Comparison of ENCODE assay signal across 8 cellular contexts in genomic region chr16:2023098-2023925, GRCh38. TPM values are rescaled to one million over a fixed set of nuclear protein-coding genes. Genes with fewer than 3 reads are reported as not detected.
A peak's percentile ranks its signal among the peaks of the same experiment; 100 is the strongest.
DNase-seq lines count a peak whose midpoint lies in the region; ATAC-seq, FAIRE-seq and TF ChIP-seq lines count a peak whose summit lies in the region.

No MANE protein-coding gene starts in this region.

- H2AFZ ChIP-seq in neuron (ENCODE audit: low read depth, low read length) = peak overlapping the region; percentile 82

- H3K27ac Mint-ChIP-seq in Caco-2 (ENCODE audit: unreplicated experiment) = no peak overlapping the region

- H3K9me3 ChIP-seq in Caco-2 = no peaks in the 10 kb centered on the region
- peaks cover 3% of the 10 kb centered on the region for H3K9me3 ChIP-seq in neuron (ENCODE audit: low read length)

- no peak for FAIRE-seq in frontal cortex (lab: Jason Lieb, UNC)

- DNase-seq in Caco-2 = peak; percentile 85 to 93
- peak; percentile 76 for DNase-seq in KG1 (lab: John Stamatoyannopoulos, UW)
- DNase-seq in SHP77 (lab: John Stamatoyannopoulos, UW) = peak; percentile 70 to 77
- DNase-seq in activated gamma-delta T cell treated with Interleukin-2 at 50 U/mL for 16 hours = peak; percentile 97
- peak; percentile 97 to 99 for DNase-seq in frontal cortex (ENCODE audit: low spot score in 2 of 2)
- peak; percentile 69 for DNase-seq in stromal cell of bone marrow (ENCODE audit: low read depth)

- H3K4me1 ChIP-seq in Caco-2 (peaks cover 17% of the 10 kb centered on the region), neuron (ENCODE audit: insufficient read depth, low read length) (peaks cover 26% of the 10 kb centered on the region)

- H3K27me3 ChIP-seq in Caco-2 (replicated peaks; ENCODE audit: control insufficient read depth, insufficient read depth, low read length) = no peaks in the 10 kb centered on the region
- H3K27me3 ChIP-seq in neuron (ENCODE audit: insufficient read depth, low read length) = peaks cover 54% of the 10 kb centered on the region

- ATAC-seq in GM21360 (IDR thresholded peaks at IDR 0.05; ENCODE audit: unreplicated experiment) = peak; percentile 62

- POLR2A ChIA-PET in Caco-2 (lab: Charles Lee) = interaction anchor here (0.6 kb wide), 1 partner anchor 132 kb away, joined by 4 read pairs; the partner anchor contains the start of gene TRAF7

- no peaks in the 10 kb centered on the region for H3K27me3 Mint-ChIP-seq in Caco-2 (ENCODE audit: insufficient read depth, unreplicated experiment)

- no peaks in the 10 kb centered on the region for H3K9me3 Mint-ChIP-seq in Caco-2 (ENCODE audit: unreplicated experiment)

- H3K4me3 ChIP-seq in Caco-2 (ENCODE audit: low read depth, low read length) = peak overlapping the region; percentile 25
- H3K4me3 ChIP-seq in neuron (ENCODE audit: low read length) = peak overlapping the region; percentile 37

- H3K36me3 Mint-ChIP-seq in Caco-2 (ENCODE audit: insufficient read depth, unreplicated experiment) = no peaks in the 10 kb centered on the region

- CTCF ChIA-PET in Caco-2 (lab: Charles Lee) = interaction anchor here (0.5 to 2.8 kb wide), 7 partner anchors 24 to 659 kb away, joined by 3 to 14 read pairs (median 5); partner anchors contain the start of genes NTHL1 and TSC2

- BruUV-seq in Caco-2 (replicated peaks; lab: Mats Ljungman, UMichigan) = no TSS peak

- intact Hi-C loops in Caco-2 (cut with micrococcal nuclease; ENCODE audit: unreplicated experiment) = loop anchor here (1.0 to 2.0 kb wide), 3 partner anchors 23 to 68 kb away; partner anchors contain the start of genes NTHL1 and TSC2

- peak overlapping the region; percentile 74 for H3K4me3 Mint-ChIP-seq in Caco-2 (ENCODE audit: unreplicated experiment)

- H3K36me3 ChIP-seq in Caco-2 (ENCODE audit: control insufficient read depth, insufficient read depth, low read length) (no peaks in the 10 kb centered on the region), neuron (ENCODE audit: insufficient read depth, low read length) (no peaks in the 10 kb centered on the region)

- peak; percentile 90 to 95 for TF ChIP-seq CTCF in Caco-2 (IDR thresholded peaks at IDR 0.05; ENCODE audit: insufficient read depth in 1 of 2, low read depth in 1 of 2, low read length in 1 of 2, severe bottlenecking in 1 of 2, unreplicated experiment in 1 of 2)

- peaks cover 18% of the 10 kb centered on the region for H3K4me1 Mint-ChIP-seq in Caco-2 (ENCODE audit: low read depth, unreplicated experiment)

RNA-seq across cellular contexts. Expression of gene NHERF2, which starts 3.4 kb away (rescaled TPM):
- total RNA-seq in Caco-2 (2022) = 21.8 and 26.6 TPM in 2 replicates
- 13.5 TPM for total RNA-seq in frontal cortex

RNA-seq across cellular contexts. Expression of gene NPW, which starts 3.7 kb away (rescaled TPM):
- total RNA-seq in Caco-2 (2022) = 6.1 and 8.8 TPM in 2 replicates
- not detected for total RNA-seq in frontal cortex

RNA-seq across cellular contexts. Expression of gene ZNF598, which starts 13.7 kb away (rescaled TPM):
- total RNA-seq in Caco-2 (2022) (43.7 and 50.4 TPM in 2 replicates), frontal cortex (5.7 TPM)

RNA-seq across cellular contexts. Expression of gene NTHL1, which starts 24.3 kb away (rescaled TPM):
- 34.3 and 38.6 TPM in 2 replicates for total RNA-seq in Caco-2 (2022)
- 33.4 TPM for total RNA-seq in frontal cortex

RNA-seq across cellular contexts. Expression of gene TSC2, which starts 24.5 kb away (rescaled TPM):
- total RNA-seq in Caco-2 (2022) = 109 and 112 TPM in 2 replicates
- total RNA-seq in frontal cortex = 39.5 TPM

Comparison
In these comparisons a context has a peak if more than half of its experiments do, and no peak if none do; other contexts are left out.
1. Peak in every context shown above with its lines: DNase-seq, ATAC-seq and H3K4me3 ChIP-seq.